In genomic region chr17:7716901-7717755, GRCh38 we compare ENCODE assay signal across 7 cellular contexts. TPM values are rescaled to one million over a fixed set of nuclear protein-coding genes. Genes with fewer than 3 reads are reported as not detected.
DNase-seq lines count a peak whose midpoint lies in the region; ATAC-seq, FAIRE-seq and TF ChIP-seq lines count a peak whose summit lies in the region.

TSS of gene DNAH2 (plus strand) at chr17:7717744. CDS start at chr17:7719735, 1,991 bp downstream.

- H4K20me1 ChIP-seq in keratinocyte (ENCODE audit: control insufficient read depth, extremely low read depth, insufficient read depth, low read length), result no peaks in the 10 kb centered on the region
- H4K20me1 ChIP-seq in smooth muscle cell (ENCODE audit: low read depth), result no peaks in the 10 kb centered on the region

- peak; percentile 44 for TF ChIP-seq CTCF in GM12864 (IDR thresholded peaks at IDR 0.05; ENCODE audit: low read depth, low read length, missing control alignments)
- TF ChIP-seq CTCF in keratinocyte (optimal IDR thresholded peaks at IDR 0.05 in 1 of 3, IDR thresholded peaks at IDR 0.05 in 1 of 3, conservative IDR thresholded peaks at IDR 0.05 in 1 of 3; ENCODE audit: extremely low read depth in 1 of 3, insufficient read depth in 2 of 3, low read length in 3 of 3), result peak; percentile 42 to 77 (median 75)
- peak; percentile 54 for TF ChIP-seq CTCF in smooth muscle cell (IDR thresholded peaks at IDR 0.05; ENCODE audit: borderline replicate concordance, insufficient read depth, poor library complexity, severe bottlenecking)

- dilution Hi-C loops in keratinocyte (cut with MboI; ENCODE audit: extremely low pct_ligation_motif_present, low sequenced_read_pairs), result no loop called here

- H3K4me2 ChIP-seq in keratinocyte (ENCODE audit: control insufficient read depth, extremely low read depth, insufficient read depth, low read depth, low read length) (peak within 1 kb of the TSS; percentile 93), smooth muscle cell (peak within 1 kb of the TSS; percentile 92)

- no peak for ATAC-seq in GM21515 (IDR thresholded peaks at IDR 0.05; ENCODE audit: unreplicated experiment)

- H3K9ac ChIP-seq in keratinocyte (ENCODE audit: control insufficient read depth, extremely low read depth, insufficient read depth, low read length) (peak within 1 kb of the TSS; percentile 73), smooth muscle cell (ENCODE audit: low read depth) (peak within 1 kb of the TSS; percentile 3)

- H3K27ac ChIP-seq in cingulate gyrus (ENCODE audit: low read depth, low read length) (peak within 1 kb of the TSS; percentile 65), keratinocyte (ENCODE audit: control insufficient read depth, insufficient read depth, low read length) (peak within 1 kb of the TSS; percentile 42), smooth muscle cell (ENCODE audit: low read depth) (no peak within 1 kb of the TSS)

- no peak within 1 kb of the TSS for H3K27ac Mint-ChIP-seq in T-helper 1 cell treated with Interleukin-12 subunit alpha and Interleukin-12 subunit beta and Interleukin-4 antibody, amounts not matched to agents 30 μg/mL and 1 μg/mL, for 36 hours

- H3K4me1 Mint-ChIP-seq in T-helper 1 cell treated with Interleukin-12 subunit alpha and Interleukin-12 subunit beta and Interleukin-4 antibody, amounts not matched to agents 30 μg/mL and 1 μg/mL, for 36 hours (ENCODE audit: low read depth), result peaks cover 11% of the 10 kb centered on the region

- peaks cover 4% of the 10 kb centered on the region for H3K4me1 ChIP-seq in keratinocyte (ENCODE audit: control insufficient read depth, extremely low read depth, insufficient read depth, low read length)
- peaks cover 16% of the 10 kb centered on the region for H3K4me1 ChIP-seq in smooth muscle cell (ENCODE audit: low read depth)

- H2AFZ ChIP-seq in keratinocyte (ENCODE audit: control insufficient read depth, low read length), result peak within 1 kb of the TSS; percentile 83
- peak within 1 kb of the TSS; percentile 76 for H2AFZ ChIP-seq in smooth muscle cell (ENCODE audit: low read depth)

- FAIRE-seq in keratinocyte (lab: Jason Lieb, UNC), result no peak

- peaks cover 81% of the 10 kb centered on the region for H3K27me3 Mint-ChIP-seq in T-helper 1 cell treated with Interleukin-12 subunit alpha and Interleukin-12 subunit beta and Interleukin-4 antibody, amounts not matched to agents 30 μg/mL and 1 μg/mL, for 36 hours (ENCODE audit: low read depth)

- peak within 1 kb of the TSS; percentile 15 for H3K4me3 ChIP-seq in GM12864 (ENCODE audit: low read depth, low read length)
- H3K4me3 ChIP-seq in keratinocyte (ENCODE audit: control insufficient read depth in 2 of 3, extremely low read depth in 1 of 3, insufficient read depth in 2 of 3, low read depth in 1 of 3, low read length in 3 of 3), result peak within 1 kb of the TSS; percentile 60 to 91 (median 79)
- peak within 1 kb of the TSS; percentile 62 for H3K4me3 ChIP-seq in smooth muscle cell

- H3K79me2 ChIP-seq in keratinocyte (ENCODE audit: control insufficient read depth, insufficient read depth, low read length), result no peaks in the 10 kb centered on the region
- no peaks in the 10 kb centered on the region for H3K79me2 ChIP-seq in smooth muscle cell (ENCODE audit: low read depth)

- H3K9me3 ChIP-seq in keratinocyte (ENCODE audit: control insufficient read depth, low read depth, low read length) (no peaks in the 10 kb centered on the region), smooth muscle cell (replicated peaks; ENCODE audit: low read depth) (no peaks in the 10 kb centered on the region)

- under 1% methylated on average over 42 of the region's 64 CpGs for WGBS in smooth muscle cell (ENCODE audit: low lambda C conversion rate)

- H3K36me3 Mint-ChIP-seq in T-helper 1 cell treated with Interleukin-12 subunit alpha and Interleukin-12 subunit beta and Interleukin-4 antibody, amounts not matched to agents 30 μg/mL and 1 μg/mL, for 36 hours (ENCODE audit: low read depth), result no peaks in the 10 kb centered on the region

- H3F3A ChIP-seq in smooth muscle cell (ENCODE audit: low read depth), result peaks cover 3% of the 10 kb centered on the region

- H3K27me3 ChIP-seq in keratinocyte (ENCODE audit: control insufficient read depth, extremely low read depth, insufficient read depth, low read length) (peaks cover 21% of the 10 kb centered on the region), smooth muscle cell (ENCODE audit: low read depth) (peaks cover 21% of the 10 kb centered on the region)

- H3K4me3 Mint-ChIP-seq in T-helper 1 cell treated with Interleukin-12 subunit alpha and Interleukin-12 subunit beta and Interleukin-4 antibody, amounts not matched to agents 30 μg/mL and 1 μg/mL, for 36 hours, result peak within 1 kb of the TSS; percentile 79

- H3K9me1 ChIP-seq in keratinocyte (ENCODE audit: control insufficient read depth, extremely low read depth, insufficient read depth, low read length), result no peaks in the 10 kb centered on the region

- no peak for DNase-seq in GM12864 (ENCODE audit: low read depth)
- peak; percentile 88 for DNase-seq in NCI-H128 (lab: John Stamatoyannopoulos, UW; ENCODE audit: unreplicated experiment)
- peak; percentile 65 for DNase-seq in keratinocyte (ENCODE audit: low read depth, low spot score)
- peak; percentile 89 for DNase-seq in smooth muscle cell (lab: John Stamatoyannopoulos, UW; ENCODE audit: unreplicated experiment)

- H3K36me3 ChIP-seq in keratinocyte (ENCODE audit: control insufficient read depth in 2 of 2, extremely low read depth in 1 of 2, insufficient read depth in 2 of 2, low read length in 2 of 2) (no peaks in the 10 kb centered on the region), smooth muscle cell (ENCODE audit: low read depth) (no peaks in the 10 kb centered on the region)

- H3K9me3 Mint-ChIP-seq in T-helper 1 cell treated with Interleukin-12 subunit alpha and Interleukin-12 subunit beta and Interleukin-4 antibody, amounts not matched to agents 30 μg/mL and 1 μg/mL, for 36 hours, result no peaks in the 10 kb centered on the region

RNA-seq across cellular contexts. Expression of gene DNAH2, which starts in this region (rescaled TPM):
- polyA plus RNA-seq in keratinocyte (0.13 to 0.36 TPM (median 0.13 TPM) in 3 replicates), smooth muscle cell (not detected in 2 replicates)
- not detected for polyA plus RNA-seq in keratinocyte (2011; ENCODE audit: low read depth)
- 0.12 and 0.14 TPM in 2 replicates for polyA plus RNA-seq in keratinocyte (2011; cell fraction: cytosol; rRNA removed)
- 0.39 and 0.52 TPM in 2 replicates for polyA plus RNA-seq in keratinocyte (2011; cell fraction: nucleus; rRNA removed)
- polyA plus RNA-seq in keratinocyte (2012; ENCODE audit: low replicate concordance), result 0.03 and 0.25 TPM in 2 replicates
- 0.10 to 0.92 TPM (median 0.13 TPM) in 3 replicates for polyA minus RNA-seq in keratinocyte
- not detected for polyA minus RNA-seq in keratinocyte (2011; cell fraction: cytosol; rRNA and poly(A)+ RNA removed)
- 0.11 and 0.54 TPM in 2 replicates for polyA minus RNA-seq in keratinocyte (2011; cell fraction: nucleus; rRNA and poly(A)+ RNA removed)
- total RNA-seq in smooth muscle cell, result 0.49 TPM in 1 of 2 replicates, not detected in the other

Comparison
In these comparisons a context has a peak if more than half of its experiments do, and no peak if none do; other contexts are left out.
1. Peak in DNase-seq, H3K4me3 ChIP-seq, H3K27ac ChIP-seq, H3K9ac ChIP-seq and H3K4me2 ChIP-seq in keratinocyte; RNA of the gene not detected or under 1 TPM.
2. Peak in DNase-seq, H3K4me3 ChIP-seq, H3K9ac ChIP-seq and H3K4me2 ChIP-seq in smooth muscle cell; RNA of the gene not detected or under 1 TPM.
3. H3K4me3 ChIP-seq: peak in every context shown above with its lines; median percentile 79 in keratinocyte; 62 in smooth muscle cell; 15 in GM12864.